In genomic region chr12:102388469-102388868, GRCh38 we compare ENCODE assay signal across 25 cellular contexts.
DNase-seq lines count a peak whose midpoint lies in the region; ATAC-seq and TF ChIP-seq lines count a peak whose summit lies in the region.
"Had no signal": no experiment of that assay in that cellular context is flagged by ENCODE, and none has a peak within 500 bp of the region (broad histone marks: within the 10 kb centered on the region; RNA-seq: fewer than 3 reads in every experiment).

No MANE protein-coding gene starts in this region.

- no peaks in the 10 kb centered on the region for H3K4me1 ChIP-seq in foreskin keratinocyte
- H3K4me1 ChIP-seq: BLaER1 treated with 17β-estradiol and CSF1 and Interleukin-3, amounts not matched to agents 10 nM and 100 nM had no signal

- peak; percentile 19 for DNase-seq in AG08396 (ENCODE audit: low spot score)
- peak; percentile 4 for DNase-seq in HFFc6
- DNase-seq in fibroblast of gingiva (ENCODE audit: low read depth): peak; percentile 24
- no peak for DNase-seq in sciatic nerve (ENCODE audit: low spot score)
- no peak for DNase-seq in NCI-H345 (lab: John Stamatoyannopoulos, UW)
- no peak for DNase-seq in foreskin keratinocyte
- DNase-seq: AML-193; CD8-positive, alpha-beta memory T cell; DMS 273 treated with DMSO at 0.1 percent for 48 hours; DMS79; GF-D8; H7; KG1; MM.1S; NCI-H1694; NCI-H2029 treated with DMSO at 0.1 percent for 48 hours; NCI-H2171; NCI-H524; NCI-H774; NK-92 treated with Interleukin-12 subunit alpha and Interleukin-12 subunit beta, amount 100 ng/mL, for 24 hours; PC-3; SK-N-SH; SW 1271 had no signal

- H3K27ac Mint-ChIP-seq in HFFc6: no peak overlapping the region
- H3K27ac Mint-ChIP-seq: CD8-positive, alpha-beta memory T cell had no signal

- intact Hi-C loops in sciatic nerve (cut with DNase I): no loop called here

- H3K27ac ChIP-seq in foreskin keratinocyte: no peak overlapping the region
- H3K27ac ChIP-seq: BLaER1 treated with 17β-estradiol and CSF1 and Interleukin-3, amounts not matched to agents 10 nM and 100 nM had no signal

- H3K4me1 Mint-ChIP-seq in HFFc6 (ENCODE audit: low read depth): no peaks in the 10 kb centered on the region

- H3K36me3 Mint-ChIP-seq in HFFc6 (ENCODE audit: low read depth): peaks cover 5% of the 10 kb centered on the region; the same call in 1 of the 2 replicates
- H3K36me3 Mint-ChIP-seq: CD8-positive, alpha-beta memory T cell had no signal

- H3K27me3 ChIP-seq in foreskin keratinocyte: no peaks in the 10 kb centered on the region
- H3K27me3 ChIP-seq: BLaER1 treated with 17β-estradiol and CSF1 and Interleukin-3, amounts not matched to agents 10 nM and 100 nM had no signal

- no peak overlapping the region for H3K4me3 Mint-ChIP-seq in HFFc6
- H3K4me3 Mint-ChIP-seq: CD8-positive, alpha-beta memory T cell had no signal

- ATAC-seq in sciatic nerve (peak; percentile 84), foreskin keratinocyte (no peak), GM18873 (IDR thresholded peaks at IDR 0.05; ENCODE audit: low FRiP score, unreplicated experiment) (no peak)
- ATAC-seq: PC-3 had no signal

- no peak for TF ChIP-seq CTCF in HFFc6 (IDR thresholded peaks at IDR 0.05)
- no peak for TF ChIP-seq CTCF in foreskin keratinocyte (conservative IDR thresholded peaks at IDR 0.05)

- peaks cover 9% of the 10 kb centered on the region for H3K9me3 Mint-ChIP-seq in HFFc6

- peaks cover 1% of the 10 kb centered on the region; the same call in 1 of the 2 replicates for H3K27me3 Mint-ChIP-seq in HFFc6 (ENCODE audit: insufficient read depth)

Comparison
In these comparisons a context has a peak if more than half of its experiments do, and no peak if none do; other contexts are left out.
1. DNase-seq: peak in AG08396 (single experiment), HFFc6 (single experiment) and fibroblast of gingiva (single experiment); none in sciatic nerve (single experiment), NCI-H345 (single experiment) and foreskin keratinocyte (0 of 2).